In the genomic region with DNA sequence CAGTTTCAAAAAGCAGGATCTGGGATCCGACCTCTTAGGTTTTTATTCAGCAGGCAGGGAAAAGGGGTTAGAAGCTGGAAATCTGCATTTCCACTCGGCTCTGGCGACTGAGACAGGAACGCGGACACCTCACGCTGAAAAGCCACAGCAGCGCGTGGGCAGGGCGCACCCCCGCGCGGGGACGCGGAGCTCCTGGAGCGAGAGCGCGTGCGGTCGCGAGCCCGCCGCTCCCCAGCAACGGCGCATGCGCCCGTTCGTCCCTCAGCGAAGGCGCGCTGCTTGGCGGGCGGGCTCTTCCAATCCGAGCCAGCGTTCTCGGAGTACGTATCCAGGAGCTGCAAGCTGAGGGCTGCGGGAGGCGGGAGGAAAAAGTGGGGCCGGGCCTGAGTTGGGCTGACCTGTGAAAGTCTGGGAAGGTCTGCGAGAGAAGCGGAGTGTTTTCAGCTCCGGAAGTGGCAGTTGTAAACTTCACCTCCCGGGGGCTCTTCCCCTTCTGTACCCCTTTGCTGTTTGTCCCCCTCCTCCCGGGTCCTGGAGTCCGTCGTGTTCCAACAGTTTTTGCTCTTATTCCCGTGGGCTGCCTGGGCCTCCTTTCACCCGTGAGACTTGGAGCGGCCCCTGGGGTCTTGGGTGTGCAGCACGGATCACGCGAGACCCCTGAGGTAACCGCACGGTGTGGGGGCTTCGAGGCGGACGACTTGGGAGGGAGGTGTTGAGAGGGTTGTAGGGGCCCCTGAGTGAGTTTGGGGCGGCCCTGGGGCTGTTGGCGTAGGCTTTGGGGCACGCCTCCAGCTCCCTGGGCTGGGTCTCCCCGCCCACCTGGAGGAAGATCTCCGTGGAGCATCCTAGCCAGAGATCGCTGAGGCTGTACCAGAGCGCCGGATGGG, we compare ENCODE assay signal across 8 cellular contexts. TPM values are rescaled to one million over a fixed set of nuclear protein-coding genes. Genes with fewer than 3 reads are reported as not detected.
DNase-seq lines count a peak whose midpoint lies in the region; ATAC-seq and TF ChIP-seq lines count a peak whose summit lies in the region.

A gene (plus strand): TSS at position 403 of the 887 bp plus-strand sequence. CDS start 11,046 bp downstream, outside the sequence.

- H3K27ac ChIP-seq in coronary artery = peak within 1 kb of the TSS; percentile 84 to 85

- peak; percentile 55 to 92 (median 88) for DNase-seq in C1 segment of cervical spinal cord (lab: John Stamatoyannopoulos, UW)
- DNase-seq in NCI-H524 treated with DMSO at 0.1 percent for 48 hours (lab: John Stamatoyannopoulos, UW) = peak; percentile 59
- peak; percentile 88 for DNase-seq in activated CD4-positive, alpha-beta T cell treated with anti-CD3 and anti-CD28 coated beads for 48 hours
- peak; percentile 97 for DNase-seq in coronary artery (ENCODE audit: low spot score)
- peak; percentile 92 for DNase-seq in left lobe of liver (ENCODE audit: low spot score)
- peak; percentile 83 to 89 for DNase-seq in stimulated activated CD4-positive, alpha-beta T cell treated with anti-CD3 and anti-CD28 coated beads, Interleukin-2, amount 100 ng/mL, for 24 hours

- H3K4me3 ChIP-seq in coronary artery = peak within 1 kb of the TSS; percentile 76

- ATAC-seq in GM19324 (IDR thresholded peaks at IDR 0.05; ENCODE audit: low FRiP score, unreplicated experiment) = peak; percentile 93
- peak; percentile 77 for ATAC-seq in HG03460 (IDR thresholded peaks at IDR 0.05; ENCODE audit: unreplicated experiment)
- peak; percentile 97 for ATAC-seq in left lobe of liver

- no peak for TF ChIP-seq CTCF in coronary artery (IDR thresholded peaks at IDR 0.05)

RNA-seq across cellular contexts. Expression of the gene that starts here (rescaled TPM):
- total RNA-seq in left lobe of liver = 0.45 TPM

Comparison
In these comparisons a context has a peak if more than half of its experiments do, and no peak if none do; other contexts are left out.
1. Peak in every context shown above with its lines: DNase-seq, ATAC-seq, H3K4me3 ChIP-seq and H3K27ac ChIP-seq.
2. Peak in DNase-seq and ATAC-seq in left lobe of liver; RNA of the gene not detected or under 1 TPM.